ENCODE assay signal across 8 cellular contexts in the genomic region with DNA sequence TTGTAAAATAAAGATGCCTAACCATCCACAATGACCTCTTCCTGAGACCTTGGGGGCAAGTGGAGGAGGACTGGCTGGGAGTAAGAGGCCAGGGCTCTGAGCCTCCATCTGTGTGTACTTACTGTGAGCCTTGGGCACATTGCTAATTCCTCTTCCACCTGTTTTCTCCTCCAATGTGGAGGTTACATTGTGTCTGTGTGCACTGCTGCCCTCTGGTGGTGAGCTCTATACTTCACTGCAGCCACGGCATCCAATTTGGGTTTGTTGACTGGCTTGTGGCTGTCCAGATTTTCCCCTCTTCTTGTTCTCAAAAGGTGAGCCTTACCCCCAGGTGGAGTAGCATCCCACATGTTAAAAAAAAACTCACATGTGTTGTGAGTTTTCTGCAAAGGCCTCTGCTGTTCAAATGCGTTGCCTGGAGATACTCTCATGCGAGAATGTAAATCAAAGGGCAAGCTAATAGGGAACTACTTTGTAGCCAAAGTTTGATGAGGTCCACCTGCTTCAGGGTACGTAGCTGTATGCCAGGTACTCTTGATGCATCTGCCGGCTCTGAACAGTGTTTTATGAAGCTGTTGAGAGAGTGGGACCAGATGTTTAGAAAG.
DNase-seq lines count a peak whose midpoint lies in the region; ATAC-seq and TF ChIP-seq lines count a peak whose summit lies in the region.

No MANE protein-coding gene starts in this region.

- TF ChIP-seq POLR2A in GM18505 (IDR thresholded peaks at IDR 0.05; ENCODE audit: borderline replicate concordance, extremely low read depth, insufficient read depth, insufficient read length): no peak

- ATAC-seq in GM18505 (IDR thresholded peaks at IDR 0.05; ENCODE audit: unreplicated experiment): peak; percentile 72
- peak; percentile 68 for ATAC-seq in HG03139 (IDR thresholded peaks at IDR 0.05; ENCODE audit: unreplicated experiment)
- peak; percentile 66 for ATAC-seq in lung (ENCODE audit: insufficient read depth, low FRiP score)

- 37 to 38% methylated on average over 5 of the region's 5 CpGs for WGBS in lung, 2 donors

- in situ Hi-C loops in ACHN (cut with HindIII; ENCODE audit: low pct_ligation_motif_present, low pct_unique_long_range_greater_than_20kb, low sequenced_read_pairs): no loop called here

- intact Hi-C loops in dorsolateral prefrontal cortex (cut with DNase I): loop anchor here (1.0 to 2.0 kb wide), 2 partner anchors 301 to 302 kb away; no protein-coding TSS in a partner anchor

- peaks cover 0 to 2% of the 10 kb centered on the region in 2 donors for H3K9me3 ChIP-seq in lung (ENCODE audit: control insufficient read depth in 2 of 2, insufficient read depth in 1 of 2, low read length in 1 of 2)

- H3K4me3 ChIP-seq in dorsolateral prefrontal cortex: no peak overlapping the region
- H3K4me3 ChIP-seq in lung: no peak overlapping the region

- H3K27ac ChIP-seq in dorsolateral prefrontal cortex (no peak overlapping the region), lung (ENCODE audit: low read depth in 1 of 2, low read length in 1 of 2) (no peak overlapping the region)

- peaks cover 0 to 30% (median 5%) of the 10 kb centered on the region in 45 donors for H3K27me3 ChIP-seq in dorsolateral prefrontal cortex
- H3K27me3 ChIP-seq in lung (ENCODE audit: control insufficient read depth, insufficient read depth): peaks cover 4% of the 10 kb centered on the region

- TF ChIP-seq CTCF in dorsolateral prefrontal cortex (IDR thresholded peaks at IDR 0.05 in 54 of 56, conservative IDR thresholded peaks at IDR 0.05 in 2 of 56; ENCODE audit: low read depth in 1 of 56, partially characterized antibody in 56 of 56) (peak; percentile 48 to 95 (median 89)), lung (IDR thresholded peaks at IDR 0.05; ENCODE audit: control extremely low read depth, extremely low read depth) (peak; percentile 72)

- DNase-seq in ACHN: peak; percentile 52
- peak; percentile 64 for DNase-seq in NCI-H460 (ENCODE audit: extremely low read depth, low read depth)
- peak; percentile 56 to 62 for DNase-seq in activated CD4-positive, alpha-beta T cell treated with anti-CD3 and anti-CD28 coated beads, Interleukin-2, amount 50 U/mL, for 24 hours (ENCODE audit: low read depth in 1 of 2, low spot score in 1 of 2)
- peak; percentile 48 to 82 (median 70) for DNase-seq in dorsolateral prefrontal cortex
- DNase-seq in lung (ENCODE audit: low spot score): peak; percentile 73
- DNase-seq in stimulated activated CD8-positive, alpha-beta memory T cell treated with anti-CD3 and anti-CD28 coated beads, Interleukin-12 subunit alpha, Interleukin-12 subunit beta, amount 100 ng/mL, for 24 hours (ENCODE audit: extremely low read depth): peak; percentile 31

- no peaks in the 10 kb centered on the region for H3K4me1 ChIP-seq in lung (ENCODE audit: control insufficient read depth in 2 of 2, insufficient read depth in 2 of 2, low read length in 2 of 2)

- H3K36me3 ChIP-seq in lung (ENCODE audit: control insufficient read depth in 2 of 2, insufficient read depth in 2 of 2, low read length in 2 of 2): no peaks in the 10 kb centered on the region
